ENCODE assay signal across 8 cellular contexts in the genomic region with DNA sequence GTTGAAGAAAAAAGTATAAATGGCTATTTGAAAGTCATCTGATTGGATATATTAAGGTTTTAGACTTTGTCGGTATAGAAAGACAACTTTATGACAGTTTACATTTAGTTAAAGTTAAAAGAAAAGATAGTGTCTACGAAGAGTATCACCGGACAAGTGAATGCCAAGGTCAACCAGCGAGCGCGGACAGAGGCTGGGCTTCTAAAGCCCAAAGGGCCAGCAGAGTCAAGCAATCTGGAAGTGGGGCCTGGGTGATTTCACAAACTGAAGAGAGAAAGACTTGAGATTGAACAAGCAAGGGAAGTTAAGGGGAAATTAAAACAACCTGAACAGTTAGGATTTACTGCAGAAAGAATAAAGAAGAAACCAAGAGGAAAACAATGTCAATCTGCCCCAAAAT.
"Had no signal": no experiment of that assay in that cellular context is flagged by ENCODE, and none has a peak within 500 bp of the region (broad histone marks: within the 10 kb centered on the region; RNA-seq: fewer than 3 reads in every experiment).

No MANE protein-coding gene starts in this region.

- H3K27ac Mint-ChIP-seq: HFFc6, IgD-negative memory B cell had no signal

- H3K36me3 Mint-ChIP-seq: IgD-negative memory B cell had no signal

- H3K4me1 Mint-ChIP-seq: IgD-negative memory B cell had no signal

- H3K9me3 Mint-ChIP-seq: HFFc6, IgD-negative memory B cell had no signal

- H3K4me3 Mint-ChIP-seq: HFFc6, IgD-negative memory B cell had no signal

- DNase-seq: GM23248, GOT3, H7, HFFc6, KBM-7 had no signal

- ATAC-seq: HCT116, HepG2 had no signal
